7 cellular contexts compared by ENCODE assay signal in the genomic region with DNA sequence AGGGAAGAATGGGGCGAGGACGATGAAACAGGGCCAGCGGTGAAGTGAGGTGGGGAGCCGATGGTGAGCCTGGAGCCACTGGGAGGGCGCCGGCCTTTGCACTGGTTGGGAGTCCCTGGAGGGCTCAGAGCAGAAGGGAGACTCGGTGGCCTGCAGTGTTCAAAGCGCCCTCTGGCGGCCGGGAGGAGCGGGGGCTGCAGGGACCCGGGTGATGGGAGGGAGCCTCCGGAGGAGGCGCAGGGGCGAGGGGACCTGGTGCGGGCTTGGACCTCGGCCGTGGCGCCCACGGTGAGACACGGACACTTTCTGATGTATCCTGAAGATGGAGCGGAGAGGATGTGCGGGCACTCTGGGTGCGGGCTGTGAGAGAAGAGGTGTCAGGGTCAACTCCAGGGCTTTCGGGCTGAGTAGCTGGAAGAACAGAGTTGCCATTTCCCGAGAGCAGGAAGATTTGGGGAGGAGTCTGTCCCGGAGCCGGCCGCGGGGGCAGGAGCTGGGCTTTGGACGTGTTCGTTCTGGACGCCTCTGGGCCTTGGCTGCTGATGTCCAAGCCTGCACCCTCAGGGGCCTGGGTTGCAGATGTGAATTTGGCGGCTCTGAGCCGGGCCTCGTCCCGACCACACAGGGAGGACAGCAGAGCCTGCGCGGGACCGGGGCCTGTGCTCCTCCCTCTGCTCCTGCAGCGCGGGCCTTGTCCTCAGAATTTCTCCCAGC. TPM values are rescaled to one million over a fixed set of nuclear protein-coding genes. Genes with fewer than 3 reads are reported as not detected.
DNase-seq lines count a peak whose midpoint lies in the region; ATAC-seq lines count a peak whose summit lies in the region.

No MANE protein-coding gene starts in this region.

- H3K36me3 Mint-ChIP-seq in activated CD4-positive, alpha-beta memory T cell treated with anti-CD3 and anti-CD28 coated beads for 36 hours: no peaks in the 10 kb centered on the region
- H3K36me3 Mint-ChIP-seq in naive B cell: no peaks in the 10 kb centered on the region
- H3K36me3 Mint-ChIP-seq in stimulated activated naive B cell treated with anti-CD40 and anti-IgM and Interleukin-4, amounts not matched to agents 10 μg/mL and 1 μg/mL and 100 μg/mL, for 72 hours: no peaks in the 10 kb centered on the region

- peaks cover 3% of the 10 kb centered on the region for H3K4me1 Mint-ChIP-seq in activated CD4-positive, alpha-beta memory T cell treated with anti-CD3 and anti-CD28 coated beads for 36 hours (ENCODE audit: low read depth)
- peaks cover 5 to 10% (median 9%) of the 10 kb centered on the region in 3 donors for H3K4me1 Mint-ChIP-seq in naive B cell
- H3K4me1 Mint-ChIP-seq in stimulated activated naive B cell treated with anti-CD40 and anti-IgM and Interleukin-4, amounts not matched to agents 10 μg/mL and 1 μg/mL and 100 μg/mL, for 72 hours: peaks cover 2 to 8% of the 10 kb centered on the region in 2 donors

- H3K36me3 ChIP-seq in effector memory CD4-positive, alpha-beta T cell (ENCODE audit: control insufficient read depth, insufficient read depth, low read length): no peaks in the 10 kb centered on the region

- no peaks in the 10 kb centered on the region for H3K27me3 ChIP-seq in effector memory CD4-positive, alpha-beta T cell (replicated peaks; ENCODE audit: control insufficient read depth, insufficient read depth, low read length, poor library complexity, severe bottlenecking)

- no peak overlapping the region for H3K27ac ChIP-seq in effector memory CD4-positive, alpha-beta T cell (ENCODE audit: insufficient read depth, low read length, poor library complexity, severe bottlenecking)

- CTCF ChIA-PET in activated CD4-positive, alpha-beta memory T cell treated with anti-CD3 and anti-CD28 coated beads for 36 hours (lab: Charles Lee): interaction anchor here (0.9 to 13.1 kb wide), 7 partner anchors 8 to 511 kb away, joined by 3 to 383 read pairs (median 5); no protein-coding TSS in a partner anchor

- no peak overlapping the region for H3K4me3 ChIP-seq in effector memory CD4-positive, alpha-beta T cell (ENCODE audit: insufficient read depth, low read depth, low read length, poor library complexity, severe bottlenecking)

- DNase-seq in NCI-H510A (lab: John Stamatoyannopoulos, UW) (peak; percentile 85), naive B cell (peak; percentile 30), NCI-H524 (lab: John Stamatoyannopoulos, UW) (no peak)
- DNase-seq in activated CD4-positive, alpha-beta memory T cell treated with anti-CD3 and anti-CD28 coated beads for 36 hours: peak; percentile 80
- peak in 2 of 3 donors; percentile 33 to 68 for DNase-seq in effector memory CD4-positive, alpha-beta T cell
- peak; percentile 53 for DNase-seq in stimulated activated naive B cell treated with anti-CD40 and anti-IgM and Interleukin-4, amounts not matched to agents 10 μg/mL and 1 μg/mL and 100 μg/mL, for 72 hours

- POLR2A ChIA-PET in activated CD4-positive, alpha-beta memory T cell treated with anti-CD3 and anti-CD28 coated beads for 36 hours (lab: Charles Lee): no interaction called here

- ATAC-seq in GM21390 (IDR thresholded peaks at IDR 0.05; ENCODE audit: unreplicated experiment): peak; percentile 58
- peak; percentile 85 to 87 for ATAC-seq in naive B cell (ENCODE audit: low read depth in 2 of 2)
- peak; percentile 93 to 94 for ATAC-seq in stimulated activated naive B cell treated with anti-CD40 and anti-IgM and Interleukin-4, amounts not matched to agents 10 μg/mL and 1 μg/mL and 100 μg/mL, for 72 hours (replicated peaks)

- H3K27me3 Mint-ChIP-seq in activated CD4-positive, alpha-beta memory T cell treated with anti-CD3 and anti-CD28 coated beads for 36 hours: peaks cover 1% of the 10 kb centered on the region
- H3K27me3 Mint-ChIP-seq in naive B cell: peaks cover 0 to 18% (median 6%) of the 10 kb centered on the region in 3 donors
- peaks cover 6 to 20% of the 10 kb centered on the region in 2 donors for H3K27me3 Mint-ChIP-seq in stimulated activated naive B cell treated with anti-CD40 and anti-IgM and Interleukin-4, amounts not matched to agents 10 μg/mL and 1 μg/mL and 100 μg/mL, for 72 hours

- intact Hi-C loops in activated CD4-positive, alpha-beta memory T cell treated with anti-CD3 and anti-CD28 coated beads for 36 hours (cut with micrococcal nuclease): loop anchor here (10.0 kb wide), 1 partner anchor 185 kb away; no protein-coding TSS in a partner anchor

- H3K9me3 Mint-ChIP-seq in activated CD4-positive, alpha-beta memory T cell treated with anti-CD3 and anti-CD28 coated beads for 36 hours: no peaks in the 10 kb centered on the region
- H3K9me3 Mint-ChIP-seq in naive B cell: peaks cover 0 to 2% (median 0%) of the 10 kb centered on the region in 7 donors
- no peaks in the 10 kb centered on the region for H3K9me3 Mint-ChIP-seq in stimulated activated naive B cell treated with anti-CD40 and anti-IgM and Interleukin-4, amounts not matched to agents 10 μg/mL and 1 μg/mL and 100 μg/mL, for 72 hours

- no peaks in the 10 kb centered on the region for H3K9me3 ChIP-seq in effector memory CD4-positive, alpha-beta T cell (ENCODE audit: control insufficient read depth, low read length)

- no peak overlapping the region for H3K4me3 Mint-ChIP-seq in activated CD4-positive, alpha-beta memory T cell treated with anti-CD3 and anti-CD28 coated beads for 36 hours
- H3K4me3 Mint-ChIP-seq in naive B cell: no peak overlapping the region
- H3K4me3 Mint-ChIP-seq in stimulated activated naive B cell treated with anti-CD40 and anti-IgM and Interleukin-4, amounts not matched to agents 10 μg/mL and 1 μg/mL and 100 μg/mL, for 72 hours: peak overlapping the region in 1 of 2 donors; percentile 74

- H3K4me1 ChIP-seq in effector memory CD4-positive, alpha-beta T cell (ENCODE audit: control insufficient read depth, insufficient read depth, low read length, poor library complexity, severe bottlenecking): no peaks in the 10 kb centered on the region

- H3K27ac Mint-ChIP-seq in activated CD4-positive, alpha-beta memory T cell treated with anti-CD3 and anti-CD28 coated beads for 36 hours: no peak overlapping the region
- no peak overlapping the region for H3K27ac Mint-ChIP-seq in naive B cell
- H3K27ac Mint-ChIP-seq in stimulated activated naive B cell treated with anti-CD40 and anti-IgM and Interleukin-4, amounts not matched to agents 10 μg/mL and 1 μg/mL and 100 μg/mL, for 72 hours: no peak overlapping the region

RNA-seq across cellular contexts. Expression of a gene that starts 29.7 kb away (rescaled TPM):
- total RNA-seq in activated CD4-positive, alpha-beta memory T cell treated with anti-CD3 and anti-CD28 coated beads for 36 hours: under 1 TPM; 0.19 TPM
- polyA plus RNA-seq in naive B cell (ENCODE audit: low read depth in 6 of 6): not detected

RNA-seq across cellular contexts. Expression of a gene that starts 33.2 kb away (rescaled TPM):
- 100 to 1,000 TPM; 261 to 265 TPM for total RNA-seq in activated CD4-positive, alpha-beta memory T cell treated with anti-CD3 and anti-CD28 coated beads for 36 hours
- 10 to 100 TPM in 5 of 6 donors, 1 to 10 TPM in 1; 8.0 to 32.3 (median 15.9) TPM for polyA plus RNA-seq in naive B cell (ENCODE audit: low read depth in 6 of 6)

Comparison
In these comparisons a context has a peak if more than half of its experiments do, and no peak if none do; other contexts are left out.
1. DNase-seq: peak in NCI-H510A (single experiment), activated CD4-positive, alpha-beta memory T cell treated with anti-CD3 and anti-CD28 coated beads for 36 hours (single experiment), effector memory CD4-positive, alpha-beta T cell (2 of 3), naive B cell (single experiment) and stimulated activated naive B cell treated with anti-CD40 and anti-IgM and Interleukin-4, amounts not matched to agents 10 μg/mL and 1 μg/mL and 100 μg/mL, for 72 hours (single experiment); none in NCI-H524 (0 of 2).
2. Peak in every context shown above with its lines, with median percentiles within 50 percentile points of each other: ATAC-seq.